Comparison of ENCODE assay signal across 1 cellular context in genomic region chr20:31661625-31662371, GRCh38.
TF ChIP-seq lines count a peak whose summit lies in the region.

No MANE protein-coding gene starts in this region.

TF ChIP-seq in HepG2, 621 proteins besides CTCF, POLR2A, EP300 and RAD21 (continued from another document and continues in another):
- TF ChIP-seq ZFX (CRISPR knock-in tag; IDR thresholded peaks at IDR 0.05; ENCODE audit: low read depth), result peak; percentile 84
- 0 out of 2 replicates have a peak, but pooled peaks have one; percentile 45 for TF ChIP-seq TSC22D2 (CRISPR knock-in tag; IDR thresholded peaks at IDR 0.05; ENCODE audit: borderline replicate concordance)
- TF ChIP-seq ETV5 (CRISPR knock-in tag; IDR thresholded peaks at IDR 0.05; ENCODE audit: borderline replicate concordance), result peak; percentile 68; the same call in 1 of the 2 replicates
- TF ChIP-seq PRPF4 (IDR thresholded peaks at IDR 0.05; ENCODE audit: low read depth, low read length, poor library complexity, severe bottlenecking), result no peak
- TF ChIP-seq ZNF335 (CRISPR knock-in tag; IDR thresholded peaks at IDR 0.05), result peak; percentile 35; the same call in 1 of the 2 replicates
- TF ChIP-seq ZBED4 (CRISPR knock-in tag; IDR thresholded peaks at IDR 0.05; ENCODE audit: borderline replicate concordance), result no peak
- peak; percentile 79; the same call in 1 of the 2 replicates for TF ChIP-seq NFKB2 (CRISPR knock-in tag; IDR thresholded peaks at IDR 0.05; ENCODE audit: borderline replicate concordance)
- no peak for TF ChIP-seq ZFAT (CRISPR knock-in tag; conservative IDR thresholded peaks at IDR 0.05)
- TF ChIP-seq SP2 (CRISPR knock-in tag; IDR thresholded peaks at IDR 0.05), result 0 out of 2 replicates have a peak, but pooled peaks have one; percentile 35
- no peak; the same call in 1 of the 2 replicates for TF ChIP-seq ZNF12 (CRISPR knock-in tag; IDR thresholded peaks at IDR 0.05)
- TF ChIP-seq, protein P1, sequence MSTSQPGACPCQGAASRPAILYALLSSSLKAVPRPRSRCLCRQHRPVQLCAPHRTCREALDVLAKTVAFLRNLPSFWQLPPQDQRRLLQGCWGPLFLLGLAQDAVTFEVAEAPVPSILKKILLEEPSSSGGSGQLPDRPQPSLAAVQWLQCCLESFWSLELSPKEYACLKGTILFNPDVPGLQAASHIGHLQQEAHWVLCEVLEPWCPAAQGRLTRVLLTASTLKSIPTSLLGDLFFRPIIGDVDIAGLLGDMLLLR (CRISPR knock-in tag; IDR thresholded peaks at IDR 0.05), result peak; percentile 72
- no peak for TF ChIP-seq SMARCE1 (IDR thresholded peaks at IDR 0.05; ENCODE audit: borderline replicate concordance)
- peak; percentile 89; the same call in 1 of the 2 replicates for TF ChIP-seq ZNF776 (CRISPR knock-in tag; IDR thresholded peaks at IDR 0.05)
- TF ChIP-seq ZBTB21 (CRISPR knock-in tag; IDR thresholded peaks at IDR 0.05), result peak; percentile 15; the same call in 1 of the 2 replicates
- TF ChIP-seq KLF15 (CRISPR knock-in tag; IDR thresholded peaks at IDR 0.05; ENCODE audit: borderline replicate concordance), result peak; percentile 72; the same call in 1 of the 2 replicates
- 0 out of 2 replicates have a peak, but pooled peaks have one; percentile 84 for TF ChIP-seq ZNF280B (CRISPR knock-in tag; IDR thresholded peaks at IDR 0.05; ENCODE audit: borderline replicate concordance)
- TF ChIP-seq, protein P2, sequence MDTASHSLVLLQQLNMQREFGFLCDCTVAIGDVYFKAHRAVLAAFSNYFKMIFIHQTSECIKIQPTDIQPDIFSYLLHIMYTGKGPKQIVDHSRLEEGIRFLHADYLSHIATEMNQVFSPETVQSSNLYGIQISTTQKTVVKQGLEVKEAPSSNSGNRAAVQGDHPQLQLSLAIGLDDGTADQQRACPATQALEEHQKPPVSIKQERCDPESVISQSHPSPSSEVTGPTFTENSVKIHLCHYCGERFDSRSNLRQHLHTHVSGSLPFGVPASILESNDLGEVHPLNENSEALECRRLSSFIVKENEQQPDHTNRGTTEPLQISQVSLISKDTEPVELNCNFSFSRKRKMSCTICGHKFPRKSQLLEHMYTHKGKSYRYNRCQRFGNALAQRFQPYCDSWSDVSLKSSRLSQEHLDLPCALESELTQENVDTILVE (CRISPR knock-in tag; IDR thresholded peaks at IDR 0.05), result no peak
- TF ChIP-seq TAF1 (CRISPR knock-in tag; IDR thresholded peaks at IDR 0.05), result peak; percentile 77
- peak; percentile 38; the same call in 1 of the 2 replicates for TF ChIP-seq ZNF556 (CRISPR knock-in tag; IDR thresholded peaks at IDR 0.05; ENCODE audit: borderline replicate concordance)
- peak; percentile 51 for TF ChIP-seq PPARG (CRISPR knock-in tag; conservative IDR thresholded peaks at IDR 0.05)
- TF ChIP-seq NFE2L1 (CRISPR knock-in tag; IDR thresholded peaks at IDR 0.05; ENCODE audit: borderline replicate concordance), result no peak
- TF ChIP-seq, protein P3, sequence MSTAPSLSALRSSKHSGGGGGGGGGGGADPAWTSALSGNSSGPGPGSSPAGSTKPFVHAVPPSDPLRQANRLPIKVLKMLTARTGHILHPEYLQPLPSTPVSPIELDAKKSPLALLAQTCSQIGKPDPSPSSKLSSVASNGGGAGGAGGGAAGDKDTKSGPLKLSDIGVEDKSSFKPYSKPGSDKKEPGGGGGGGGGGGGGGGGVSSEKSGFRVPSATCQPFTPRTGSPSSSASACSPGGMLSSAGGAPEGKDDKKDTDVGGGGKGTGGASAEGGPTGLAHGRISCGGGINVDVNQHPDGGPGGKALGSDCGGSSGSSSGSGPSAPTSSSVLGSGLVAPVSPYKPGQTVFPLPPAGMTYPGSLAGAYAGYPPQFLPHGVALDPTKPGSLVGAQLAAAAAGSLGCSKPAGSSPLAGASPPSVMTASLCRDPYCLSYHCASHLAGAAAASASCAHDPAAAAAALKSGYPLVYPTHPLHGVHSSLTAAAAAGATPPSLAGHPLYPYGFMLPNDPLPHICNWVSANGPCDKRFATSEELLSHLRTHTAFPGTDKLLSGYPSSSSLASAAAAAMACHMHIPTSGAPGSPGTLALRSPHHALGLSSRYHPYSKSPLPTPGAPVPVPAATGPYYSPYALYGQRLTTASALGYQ (CRISPR knock-in tag; IDR thresholded peaks at IDR 0.05), result peak; percentile 61; the same call in 1 of the 2 replicates
- TF ChIP-seq RXRB (CRISPR knock-in tag; IDR thresholded peaks at IDR 0.05; ENCODE audit: borderline replicate concordance), result peak; percentile 44; the same call in 1 of the 2 replicates
- TF ChIP-seq RBAK (CRISPR knock-in tag; IDR thresholded peaks at IDR 0.05), result no peak
- TF ChIP-seq, protein P4, sequence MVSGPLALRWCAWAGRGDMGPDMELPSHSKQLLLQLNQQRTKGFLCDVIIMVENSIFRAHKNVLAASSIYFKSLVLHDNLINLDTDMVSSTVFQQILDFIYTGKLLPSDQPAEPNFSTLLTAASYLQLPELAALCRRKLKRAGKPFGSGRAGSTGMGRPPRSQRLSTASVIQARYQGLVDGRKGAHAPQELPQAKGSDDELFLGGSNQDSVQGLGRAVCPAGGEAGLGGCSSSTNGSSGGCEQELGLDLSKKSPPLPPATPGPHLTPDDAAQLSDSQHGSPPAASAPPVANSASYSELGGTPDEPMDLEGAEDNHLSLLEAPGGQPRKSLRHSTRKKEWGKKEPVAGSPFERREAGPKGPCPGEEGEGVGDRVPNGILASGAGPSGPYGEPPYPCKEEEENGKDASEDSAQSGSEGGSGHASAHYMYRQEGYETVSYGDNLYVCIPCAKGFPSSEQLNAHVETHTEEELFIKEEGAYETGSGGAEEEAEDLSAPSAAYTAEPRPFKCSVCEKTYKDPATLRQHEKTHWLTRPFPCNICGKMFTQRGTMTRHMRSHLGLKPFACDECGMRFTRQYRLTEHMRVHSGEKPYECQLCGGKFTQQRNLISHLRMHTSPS (CRISPR knock-in tag; IDR thresholded peaks at IDR 0.05; ENCODE audit: low read depth), result no peak
- TF ChIP-seq, protein P5, sequence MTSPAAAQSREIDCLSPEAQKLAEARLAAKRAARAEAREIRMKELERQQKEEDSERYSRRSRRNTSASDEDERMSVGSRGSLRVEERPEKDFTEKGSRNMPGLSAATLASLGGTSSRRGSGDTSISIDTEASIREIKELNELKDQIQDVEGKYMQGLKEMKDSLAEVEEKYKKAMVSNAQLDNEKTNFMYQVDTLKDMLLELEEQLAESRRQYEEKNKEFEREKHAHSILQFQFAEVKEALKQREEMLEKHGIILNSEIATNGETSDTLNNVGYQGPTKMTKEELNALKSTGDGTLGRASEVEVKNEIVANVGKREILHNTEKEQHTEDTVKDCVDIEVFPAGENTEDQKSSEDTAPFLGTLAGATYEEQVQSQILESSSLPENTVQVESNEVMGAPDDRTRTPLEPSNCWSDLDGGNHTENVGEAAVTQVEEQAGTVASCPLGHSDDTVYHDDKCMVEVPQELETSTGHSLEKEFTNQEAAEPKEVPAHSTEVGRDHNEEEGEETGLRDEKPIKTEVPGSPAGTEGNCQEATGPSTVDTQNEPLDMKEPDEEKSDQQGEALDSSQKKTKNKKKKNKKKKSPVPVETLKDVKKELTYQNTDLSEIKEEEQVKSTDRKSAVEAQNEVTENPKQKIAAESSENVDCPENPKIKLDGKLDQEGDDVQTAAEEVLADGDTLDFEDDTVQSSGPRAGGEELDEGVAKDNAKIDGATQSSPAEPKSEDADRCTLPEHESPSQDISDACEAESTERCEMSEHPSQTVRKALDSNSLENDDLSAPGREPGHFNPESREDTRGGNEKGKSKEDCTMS (CRISPR knock-in tag; conservative IDR thresholded peaks at IDR 0.05), result no peak
- TF ChIP-seq YY1 (IDR thresholded peaks at IDR 0.05; ENCODE audit: insufficient read depth, insufficient replicate concordance, low read depth, low read length), result peak; percentile 78
- TF ChIP-seq, protein P6, sequence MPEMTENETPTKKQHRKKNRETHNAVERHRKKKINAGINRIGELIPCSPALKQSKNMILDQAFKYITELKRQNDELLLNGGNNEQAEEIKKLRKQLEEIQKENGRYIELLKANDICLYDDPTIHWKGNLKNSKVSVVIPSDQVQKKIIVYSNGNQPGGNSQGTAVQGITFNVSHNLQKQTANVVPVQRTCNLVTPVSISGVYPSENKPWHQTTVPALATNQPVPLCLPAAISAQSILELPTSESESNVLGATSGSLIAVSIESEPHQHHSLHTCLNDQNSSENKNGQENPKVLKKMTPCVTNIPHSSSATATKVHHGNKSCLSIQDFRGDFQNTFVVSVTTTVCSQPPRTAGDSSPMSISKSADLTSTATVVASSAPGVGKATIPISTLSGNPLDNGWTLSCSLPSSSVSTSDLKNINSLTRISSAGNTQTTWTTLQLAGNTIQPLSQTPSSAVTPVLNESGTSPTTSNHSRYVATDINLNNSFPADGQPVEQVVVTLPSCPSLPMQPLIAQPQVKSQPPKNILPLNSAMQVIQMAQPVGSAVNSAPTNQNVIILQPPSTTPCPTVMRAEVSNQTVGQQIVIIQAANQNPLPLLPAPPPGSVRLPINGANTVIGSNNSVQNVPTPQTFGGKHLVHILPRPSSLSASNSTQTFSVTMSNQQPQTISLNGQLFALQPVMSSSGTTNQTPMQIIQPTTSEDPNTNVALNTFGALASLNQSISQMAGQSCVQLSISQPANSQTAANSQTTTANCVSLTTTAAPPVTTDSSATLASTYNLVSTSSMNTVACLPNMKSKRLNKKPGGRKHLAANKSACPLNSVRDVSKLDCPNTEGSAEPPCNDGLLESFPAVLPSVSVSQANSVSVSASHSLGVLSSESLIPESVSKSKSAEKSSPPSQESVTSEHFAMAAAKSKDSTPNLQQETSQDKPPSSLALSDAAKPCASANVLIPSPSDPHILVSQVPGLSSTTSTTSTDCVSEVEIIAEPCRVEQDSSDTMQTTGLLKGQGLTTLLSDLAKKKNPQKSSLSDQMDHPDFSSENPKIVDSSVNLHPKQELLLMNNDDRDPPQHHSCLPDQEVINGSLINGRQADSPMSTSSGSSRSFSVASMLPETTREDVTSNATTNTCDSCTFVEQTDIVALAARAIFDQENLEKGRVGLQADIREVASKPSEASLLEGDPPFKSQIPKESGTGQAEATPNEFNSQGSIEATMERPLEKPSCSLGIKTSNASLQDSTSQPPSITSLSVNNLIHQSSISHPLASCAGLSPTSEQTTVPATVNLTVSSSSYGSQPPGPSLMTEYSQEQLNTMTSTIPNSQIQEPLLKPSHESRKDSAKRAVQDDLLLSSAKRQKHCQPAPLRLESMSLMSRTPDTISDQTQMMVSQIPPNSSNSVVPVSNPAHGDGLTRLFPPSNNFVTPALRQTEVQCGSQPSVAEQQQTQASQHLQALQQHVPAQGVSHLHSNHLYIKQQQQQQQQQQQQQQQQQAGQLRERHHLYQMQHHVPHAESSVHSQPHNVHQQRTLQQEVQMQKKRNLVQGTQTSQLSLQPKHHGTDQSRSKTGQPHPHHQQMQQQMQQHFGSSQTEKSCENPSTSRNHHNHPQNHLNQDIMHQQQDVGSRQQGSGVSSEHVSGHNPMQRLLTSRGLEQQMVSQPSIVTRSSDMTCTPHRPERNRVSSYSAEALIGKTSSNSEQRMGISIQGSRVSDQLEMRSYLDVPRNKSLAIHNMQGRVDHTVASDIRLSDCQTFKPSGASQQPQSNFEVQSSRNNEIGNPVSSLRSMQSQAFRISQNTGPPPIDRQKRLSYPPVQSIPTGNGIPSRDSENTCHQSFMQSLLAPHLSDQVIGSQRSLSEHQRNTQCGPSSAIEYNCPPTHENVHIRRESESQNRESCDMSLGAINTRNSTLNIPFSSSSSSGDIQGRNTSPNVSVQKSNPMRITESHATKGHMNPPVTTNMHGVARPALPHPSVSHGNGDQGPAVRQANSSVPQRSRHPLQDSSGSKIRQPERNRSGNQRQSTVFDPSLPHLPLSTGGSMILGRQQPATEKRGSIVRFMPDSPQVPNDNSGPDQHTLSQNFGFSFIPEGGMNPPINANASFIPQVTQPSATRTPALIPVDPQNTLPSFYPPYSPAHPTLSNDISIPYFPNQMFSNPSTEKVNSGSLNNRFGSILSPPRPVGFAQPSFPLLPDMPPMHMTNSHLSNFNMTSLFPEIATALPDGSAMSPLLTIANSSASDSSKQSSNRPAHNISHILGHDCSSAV (CRISPR knock-in tag; IDR thresholded peaks at IDR 0.05; ENCODE audit: borderline replicate concordance), result no peak
- TF ChIP-seq ZNF468 (CRISPR knock-in tag; IDR thresholded peaks at IDR 0.05), result no peak
- TF ChIP-seq HES4 (CRISPR knock-in tag; IDR thresholded peaks at IDR 0.05; ENCODE audit: borderline replicate concordance), result no peak; the same call in 1 of the 2 replicates
- TF ChIP-seq RORA (CRISPR knock-in tag; IDR thresholded peaks at IDR 0.05), result no peak
- no peak for TF ChIP-seq SCMH1 (CRISPR knock-in tag; IDR thresholded peaks at IDR 0.05; ENCODE audit: borderline replicate concordance)
